19 cellular contexts compared by ENCODE assay signal in genomic region chr1:226985239-226985838, GRCh38. TPM values are rescaled to one million over a fixed set of nuclear protein-coding genes. Genes with fewer than 3 reads are reported as not detected.
DNase-seq lines count a peak whose midpoint lies in the region; ATAC-seq and TF ChIP-seq lines count a peak whose summit lies in the region.
"Had no signal": no experiment of that assay in that cellular context is flagged by ENCODE, and none has a peak within 500 bp of the region (broad histone marks: within the 10 kb centered on the region; RNA-seq: fewer than 3 reads in every experiment).

No MANE protein-coding gene starts in this region.

- no peak overlapping the region for H3K9ac ChIP-seq in neuronal stem cell (ENCODE audit: low read depth, low read length, poor library complexity)

- no peak overlapping the region for H2BK120ac ChIP-seq in neuronal stem cell (ENCODE audit: low read depth, low read length)

- DNase-seq in cardiac muscle cell (ENCODE audit: low read depth in 1 of 2, low spot score in 1 of 2) (no peak), left ventricle myocardium superior (no peak), dorsolateral prefrontal cortex (no peak), neuronal stem cell (ENCODE audit: low spot score) (no peak), type B pancreatic cell (ENCODE audit: extremely low spot score, unreplicated experiment) (peak; percentile 51)
- DNase-seq in activated CD4-positive, alpha-beta T cell treated with anti-CD3 and anti-CD28 coated beads, Interleukin-2, amount 10 ng/mL, durations not matched to agents 24 days and 14 days: no peak
- DNase-seq: activated CD4-positive, alpha-beta T cell treated with anti-CD3 and anti-CD28 coated beads for 36 hours; dermis blood vessel endothelial cell; DMS153; foreskin melanocyte; GDM1; NCI-H1436 treated with DMSO at 0.1 percent for 48 hours; NCI-H524 treated with DMSO at 0.1 percent for 48 hours; stimulated activated CD4-positive, alpha-beta T cell treated with anti-CD3 and anti-CD28 coated beads, Interleukin-4, amount 100 ng/mL, for 24 hours had no signal

- no peak for TF ChIP-seq POLR2A in GM18505 (IDR thresholded peaks at IDR 0.05; ENCODE audit: borderline replicate concordance, extremely low read depth, insufficient read depth, insufficient read length)

- no peak overlapping the region for H2BK12ac ChIP-seq in neuronal stem cell (ENCODE audit: low read length)

- H4K91ac ChIP-seq in neuronal stem cell (ENCODE audit: low read depth, low read length, poor library complexity): no peak overlapping the region

- no peaks in the 10 kb centered on the region for H3K27me3 ChIP-seq in cardiac muscle cell
- no peaks in the 10 kb centered on the region for H3K27me3 ChIP-seq in dorsolateral prefrontal cortex
- H3K27me3 ChIP-seq in neuronal stem cell (ENCODE audit: control insufficient read depth in 3 of 3, insufficient read depth in 3 of 3, low read depth in 1 of 3, low read length in 3 of 3): no peaks in the 10 kb centered on the region
- H3K27me3 ChIP-seq: vagina had no signal

- H2AFZ ChIP-seq in neuronal stem cell (ENCODE audit: low read length): no peak overlapping the region

- peak overlapping the region; percentile 79 for H3K27ac ChIP-seq in cardiac muscle cell
- H3K27ac ChIP-seq in dorsolateral prefrontal cortex: peak overlapping the region in 56 of 59 donors; percentile 44 to 94 (median 87)
- H3K27ac ChIP-seq in neuronal stem cell (replicated peaks; ENCODE audit: low read length): no peak overlapping the region
- H3K27ac ChIP-seq: vagina had no signal

- H2BK15ac ChIP-seq in neuronal stem cell (ENCODE audit: low read length): no peak overlapping the region

- H3K23ac ChIP-seq in neuronal stem cell (ENCODE audit: low read depth, low read length, poor library complexity): peak overlapping the region; percentile 73

- no peak overlapping the region for H3K27ac Mint-ChIP-seq in type B pancreatic cell
- H3K27ac Mint-ChIP-seq in activated CD4-positive, alpha-beta T cell treated with anti-CD3 and anti-CD28 coated beads, Interleukin-2, amount 10 ng/mL, durations not matched to agents 24 days and 14 days: no peak overlapping the region
- H3K27ac Mint-ChIP-seq: activated CD4-positive, alpha-beta T cell treated with anti-CD3 and anti-CD28 coated beads for 36 hours; nephron; progenitor cell of endocrine pancreas had no signal

- no peaks in the 10 kb centered on the region for H3K27me3 Mint-ChIP-seq in type B pancreatic cell
- no peaks in the 10 kb centered on the region for H3K27me3 Mint-ChIP-seq in activated CD4-positive, alpha-beta T cell treated with anti-CD3 and anti-CD28 coated beads, Interleukin-2, amount 10 ng/mL, durations not matched to agents 24 days and 14 days
- H3K27me3 Mint-ChIP-seq: activated CD4-positive, alpha-beta T cell treated with anti-CD3 and anti-CD28 coated beads for 36 hours; progenitor cell of endocrine pancreas had no signal

- no peaks in the 10 kb centered on the region for H3K9me3 Mint-ChIP-seq in type B pancreatic cell
- no peaks in the 10 kb centered on the region for H3K9me3 Mint-ChIP-seq in activated CD4-positive, alpha-beta T cell treated with anti-CD3 and anti-CD28 coated beads, Interleukin-2, amount 10 ng/mL, durations not matched to agents 24 days and 14 days
- H3K9me3 Mint-ChIP-seq: nephron had no signal

- no peak overlapping the region for H3K4me3 ChIP-seq in cardiac muscle cell
- H3K4me3 ChIP-seq in dorsolateral prefrontal cortex: no peak overlapping the region
- H3K4me3 ChIP-seq in neuronal stem cell (ENCODE audit: low read length in 2 of 2): no peak overlapping the region
- H3K4me3 ChIP-seq: vagina had no signal

- intact Hi-C loops in left ventricle myocardium superior (cut with micrococcal nuclease) (no loop called here), dorsolateral prefrontal cortex (cut with DNase I) (loop anchor here (5.0 to 10.0 kb wide), 3 partner anchors 332 to 457 kb away; partner anchors contain the start of gene CDC42BPA (in 1 of the 2))
- intact Hi-C loops in activated CD4-positive, alpha-beta T cell treated with anti-CD3 and anti-CD28 coated beads, Interleukin-2, amount 10 ng/mL, durations not matched to agents 24 days and 14 days (cut with micrococcal nuclease): no loop called here

- peaks cover 7% of the 10 kb centered on the region for H3K4me1 Mint-ChIP-seq in type B pancreatic cell (ENCODE audit: unreplicated experiment)
- peaks cover 11% of the 10 kb centered on the region for H3K4me1 Mint-ChIP-seq in activated CD4-positive, alpha-beta T cell treated with anti-CD3 and anti-CD28 coated beads, Interleukin-2, amount 10 ng/mL, durations not matched to agents 24 days and 14 days

- H3K36me3 Mint-ChIP-seq in type B pancreatic cell: peaks cover 6% of the 10 kb centered on the region
- peaks cover 7% of the 10 kb centered on the region for H3K36me3 Mint-ChIP-seq in activated CD4-positive, alpha-beta T cell treated with anti-CD3 and anti-CD28 coated beads, Interleukin-2, amount 10 ng/mL, durations not matched to agents 24 days and 14 days (ENCODE audit: low read depth)

- H4K8ac ChIP-seq in neuronal stem cell (ENCODE audit: low read depth, low read length): peak overlapping the region; percentile 65

- no peaks in the 10 kb centered on the region for H3K36me3 ChIP-seq in cardiac muscle cell
- H3K36me3 ChIP-seq in neuronal stem cell (replicated peaks in 1 of 2; ENCODE audit: control insufficient read depth in 2 of 2, insufficient read depth in 2 of 2, low read length in 2 of 2): peaks cover 0 to 29% of the 10 kb centered on the region in 2 donors

- no peak for TF ChIP-seq CTCF in cardiac muscle cell (IDR thresholded peaks at IDR 0.05; ENCODE audit: low read depth, low read length)
- TF ChIP-seq CTCF in dorsolateral prefrontal cortex (IDR thresholded peaks at IDR 0.05 in 54 of 56, conservative IDR thresholded peaks at IDR 0.05 in 2 of 56; ENCODE audit: low read depth in 1 of 56, partially characterized antibody in 56 of 56): no peak
- no peak for TF ChIP-seq CTCF in type B pancreatic cell (conservative IDR thresholded peaks at IDR 0.05)

- ATAC-seq in left ventricle myocardium superior: no peak
- no peak for ATAC-seq in GM19035 (IDR thresholded peaks at IDR 0.05; ENCODE audit: unreplicated experiment)
- ATAC-seq in GM18505 (IDR thresholded peaks at IDR 0.05; ENCODE audit: unreplicated experiment): no peak
- ATAC-seq: activated CD4-positive, alpha-beta T cell treated with anti-CD3 and anti-CD28 coated beads for 36 hours had no signal

- no peaks in the 10 kb centered on the region for H3K79me1 ChIP-seq in neuronal stem cell (ENCODE audit: low read depth, low read length)

- H3K4me2 ChIP-seq in neuronal stem cell (ENCODE audit: insufficient read depth, low read length, poor library complexity, severe bottlenecking): no peak overlapping the region

- no peak overlapping the region for H3K4ac ChIP-seq in neuronal stem cell (ENCODE audit: low read length)

- whole genome bisulfite sequencing in neuronal stem cell (ENCODE audit: extremely low coverage in 2 of 2, insufficient read length in 2 of 2, insufficient replicate concordance in 1 of 2), 2 donors: no CpG with 5 or more reads among the region's 20 CpGs

- no peak overlapping the region for H2AK5ac ChIP-seq in neuronal stem cell (ENCODE audit: low read depth, low read length)

- H3K4me3 Mint-ChIP-seq in type B pancreatic cell: no peak overlapping the region
- no peak overlapping the region for H3K4me3 Mint-ChIP-seq in activated CD4-positive, alpha-beta T cell treated with anti-CD3 and anti-CD28 coated beads, Interleukin-2, amount 10 ng/mL, durations not matched to agents 24 days and 14 days
- H3K4me3 Mint-ChIP-seq: activated CD4-positive, alpha-beta T cell treated with anti-CD3 and anti-CD28 coated beads for 36 hours; nephron had no signal

- peaks cover 52% of the 10 kb centered on the region for H3K4me1 ChIP-seq in cardiac muscle cell (ENCODE audit: low read depth)
- no peaks in the 10 kb centered on the region for H3K4me1 ChIP-seq in neuronal stem cell (ENCODE audit: control insufficient read depth in 2 of 2, insufficient read depth in 1 of 2, low read depth in 1 of 2, low read length in 2 of 2)

- H3K9me3 ChIP-seq in cardiac muscle cell (ENCODE audit: low read depth): no peaks in the 10 kb centered on the region
- H3K9me3 ChIP-seq in neuronal stem cell (replicated peaks in 1 of 2; ENCODE audit: control insufficient read depth in 2 of 2, insufficient read depth in 1 of 2, low read depth in 1 of 2, low read length in 2 of 2): peaks cover 0 to 2% of the 10 kb centered on the region in 2 donors
- H3K9me3 ChIP-seq: vagina had no signal

- no peak overlapping the region for H3K18ac ChIP-seq in neuronal stem cell (ENCODE audit: low read length)

- H3K14ac ChIP-seq in neuronal stem cell (ENCODE audit: low read length): peak overlapping the region; percentile 38

- H2BK5ac ChIP-seq in neuronal stem cell (ENCODE audit: low read length): peak overlapping the region; percentile 53

RNA-seq across cellular contexts. Expression of gene COQ8A, which starts 45.2 kb away (rescaled TPM):
- total RNA-seq in cardiac muscle cell (34.7 and 59.7 TPM in 2 replicates), left ventricle myocardium superior (438 TPM), dorsolateral prefrontal cortex (10 to 100 TPM; 27.2 to 59.8 (median 44.7) TPM), type B pancreatic cell (ENCODE audit: low replicate concordance) (21.0 and 29.7 TPM in 2 replicates)
- polyA plus RNA-seq in cardiac muscle cell: 45.1 and 71.5 TPM in 2 replicates
- polyA plus RNA-seq in neuronal stem cell (2013, experiment 1 of 2): 9.2 TPM
- 8.8 TPM for polyA plus RNA-seq in neuronal stem cell (2013, experiment 2 of 2)
- total RNA-seq in activated CD4-positive, alpha-beta T cell treated with anti-CD3 and anti-CD28 coated beads, Interleukin-2, amount 10 ng/mL, durations not matched to agents 24 days and 14 days: 27.0 and 35.3 TPM in 2 replicates

Comparison
In these comparisons a context has a peak if more than half of its experiments do, and no peak if none do; other contexts are left out.
1. intact Hi-C loops: an anchor here in dorsolateral prefrontal cortex (5.0 to 10.0 kb wide); none called in left ventricle myocardium superior and activated CD4-positive, alpha-beta T cell treated with anti-CD3 and anti-CD28 coated beads, Interleukin-2, amount 10 ng/mL, durations not matched to agents 24 days and 14 days.